Comparison of ENCODE assay signal across 1 cellular context in the genomic region with DNA sequence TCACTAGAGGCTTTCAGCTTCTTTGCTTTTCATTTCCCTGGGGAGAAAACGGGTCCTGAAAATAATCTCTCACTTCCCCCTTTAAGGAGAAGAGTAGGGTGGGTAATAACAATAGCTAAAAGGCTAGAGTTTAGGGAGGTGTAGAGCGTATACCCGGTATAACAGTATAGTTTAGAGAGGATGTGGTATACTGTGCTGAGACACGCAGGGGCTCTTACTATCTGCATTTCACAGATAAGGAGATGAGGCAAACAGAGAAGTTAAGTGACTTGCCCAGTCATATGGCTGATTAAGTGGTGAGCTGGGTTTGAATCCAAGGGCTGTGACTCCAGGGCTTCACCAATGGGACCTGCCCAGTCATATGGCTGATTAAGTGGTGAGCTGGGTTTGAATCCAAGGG.
A peak's percentile ranks its signal among the peaks of the same experiment; 100 is the strongest.
TF ChIP-seq lines count a peak whose summit lies in the region.

No MANE protein-coding gene starts in this region.

TF ChIP-seq in K562, 482 proteins besides CTCF, POLR2A, EP300 and RAD21 (continued from another document and continues in another):
- TF ChIP-seq, protein P1, sequence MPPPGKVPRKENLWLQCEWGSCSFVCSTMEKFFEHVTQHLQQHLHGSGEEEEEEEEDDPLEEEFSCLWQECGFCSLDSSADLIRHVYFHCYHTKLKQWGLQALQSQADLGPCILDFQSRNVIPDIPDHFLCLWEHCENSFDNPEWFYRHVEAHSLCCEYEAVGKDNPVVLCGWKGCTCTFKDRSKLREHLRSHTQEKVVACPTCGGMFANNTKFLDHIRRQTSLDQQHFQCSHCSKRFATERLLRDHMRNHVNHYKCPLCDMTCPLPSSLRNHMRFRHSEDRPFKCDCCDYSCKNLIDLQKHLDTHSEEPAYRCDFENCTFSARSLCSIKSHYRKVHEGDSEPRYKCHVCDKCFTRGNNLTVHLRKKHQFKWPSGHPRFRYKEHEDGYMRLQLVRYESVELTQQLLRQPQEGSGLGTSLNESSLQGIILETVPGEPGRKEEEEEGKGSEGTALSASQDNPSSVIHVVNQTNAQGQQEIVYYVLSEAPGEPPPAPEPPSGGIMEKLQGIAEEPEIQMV (tag; conservative IDR thresholded peaks at IDR 0.05; ENCODE audit: low read depth) = no peak
- TF ChIP-seq RFX1 (IDR thresholded peaks at IDR 0.05) = no peak
- TF ChIP-seq NR2C1 (IDR thresholded peaks at IDR 0.05) = no peak
- TF ChIP-seq NR2C1 (tag; IDR thresholded peaks at IDR 0.05) = no peak
- no peak for TF ChIP-seq HLTF (IDR thresholded peaks at IDR 0.05)
- TF ChIP-seq ZNF583 (CRISPR knock-in tag; IDR thresholded peaks at IDR 0.05) = no peak
- TF ChIP-seq, protein P2, sequence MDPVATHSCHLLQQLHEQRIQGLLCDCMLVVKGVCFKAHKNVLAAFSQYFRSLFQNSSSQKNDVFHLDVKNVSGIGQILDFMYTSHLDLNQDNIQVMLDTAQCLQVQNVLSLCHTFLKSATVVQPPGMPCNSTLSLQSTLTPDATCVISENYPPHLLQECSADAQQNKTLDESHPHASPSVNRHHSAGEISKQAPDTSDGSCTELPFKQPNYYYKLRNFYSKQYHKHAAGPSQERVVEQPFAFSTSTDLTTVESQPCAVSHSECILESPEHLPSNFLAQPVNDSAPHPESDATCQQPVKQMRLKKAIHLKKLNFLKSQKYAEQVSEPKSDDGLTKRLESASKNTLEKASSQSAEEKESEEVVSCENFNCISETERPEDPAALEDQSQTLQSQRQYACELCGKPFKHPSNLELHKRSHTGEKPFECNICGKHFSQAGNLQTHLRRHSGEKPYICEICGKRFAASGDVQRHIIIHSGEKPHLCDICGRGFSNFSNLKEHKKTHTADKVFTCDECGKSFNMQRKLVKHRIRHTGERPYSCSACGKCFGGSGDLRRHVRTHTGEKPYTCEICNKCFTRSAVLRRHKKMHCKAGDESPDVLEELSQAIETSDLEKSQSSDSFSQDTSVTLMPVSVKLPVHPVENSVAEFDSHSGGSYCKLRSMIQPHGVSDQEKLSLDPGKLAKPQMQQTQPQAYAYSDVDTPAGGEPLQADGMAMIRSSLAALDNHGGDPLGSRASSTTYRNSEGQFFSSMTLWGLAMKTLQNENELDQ (CRISPR knock-in tag; IDR thresholded peaks at IDR 0.05; ENCODE audit: borderline replicate concordance) = no peak
- no peak for TF ChIP-seq ZNF79 (CRISPR knock-in tag; IDR thresholded peaks at IDR 0.05; ENCODE audit: low read depth)
- TF ChIP-seq TAL1 (IDR thresholded peaks at IDR 0.05) = peak; percentile 73
- no peak for TF ChIP-seq KLF1 (tag; IDR thresholded peaks at IDR 0.05)
- no peak for TF ChIP-seq WHSC1 (IDR thresholded peaks at IDR 0.05; ENCODE audit: low read length)
- TF ChIP-seq SMARCC2 (IDR thresholded peaks at IDR 0.05; ENCODE audit: low read depth) = 0 out of 2 replicates have a peak, but pooled peaks have one; percentile 54
- TF ChIP-seq NEUROD1 (IDR thresholded peaks at IDR 0.05; ENCODE audit: borderline replicate concordance, low read depth, low read length, partially characterized antibody) = no peak
- no peak for TF ChIP-seq DACH1 (IDR thresholded peaks at IDR 0.05; ENCODE audit: partially characterized antibody)
- TF ChIP-seq, protein P3, sequence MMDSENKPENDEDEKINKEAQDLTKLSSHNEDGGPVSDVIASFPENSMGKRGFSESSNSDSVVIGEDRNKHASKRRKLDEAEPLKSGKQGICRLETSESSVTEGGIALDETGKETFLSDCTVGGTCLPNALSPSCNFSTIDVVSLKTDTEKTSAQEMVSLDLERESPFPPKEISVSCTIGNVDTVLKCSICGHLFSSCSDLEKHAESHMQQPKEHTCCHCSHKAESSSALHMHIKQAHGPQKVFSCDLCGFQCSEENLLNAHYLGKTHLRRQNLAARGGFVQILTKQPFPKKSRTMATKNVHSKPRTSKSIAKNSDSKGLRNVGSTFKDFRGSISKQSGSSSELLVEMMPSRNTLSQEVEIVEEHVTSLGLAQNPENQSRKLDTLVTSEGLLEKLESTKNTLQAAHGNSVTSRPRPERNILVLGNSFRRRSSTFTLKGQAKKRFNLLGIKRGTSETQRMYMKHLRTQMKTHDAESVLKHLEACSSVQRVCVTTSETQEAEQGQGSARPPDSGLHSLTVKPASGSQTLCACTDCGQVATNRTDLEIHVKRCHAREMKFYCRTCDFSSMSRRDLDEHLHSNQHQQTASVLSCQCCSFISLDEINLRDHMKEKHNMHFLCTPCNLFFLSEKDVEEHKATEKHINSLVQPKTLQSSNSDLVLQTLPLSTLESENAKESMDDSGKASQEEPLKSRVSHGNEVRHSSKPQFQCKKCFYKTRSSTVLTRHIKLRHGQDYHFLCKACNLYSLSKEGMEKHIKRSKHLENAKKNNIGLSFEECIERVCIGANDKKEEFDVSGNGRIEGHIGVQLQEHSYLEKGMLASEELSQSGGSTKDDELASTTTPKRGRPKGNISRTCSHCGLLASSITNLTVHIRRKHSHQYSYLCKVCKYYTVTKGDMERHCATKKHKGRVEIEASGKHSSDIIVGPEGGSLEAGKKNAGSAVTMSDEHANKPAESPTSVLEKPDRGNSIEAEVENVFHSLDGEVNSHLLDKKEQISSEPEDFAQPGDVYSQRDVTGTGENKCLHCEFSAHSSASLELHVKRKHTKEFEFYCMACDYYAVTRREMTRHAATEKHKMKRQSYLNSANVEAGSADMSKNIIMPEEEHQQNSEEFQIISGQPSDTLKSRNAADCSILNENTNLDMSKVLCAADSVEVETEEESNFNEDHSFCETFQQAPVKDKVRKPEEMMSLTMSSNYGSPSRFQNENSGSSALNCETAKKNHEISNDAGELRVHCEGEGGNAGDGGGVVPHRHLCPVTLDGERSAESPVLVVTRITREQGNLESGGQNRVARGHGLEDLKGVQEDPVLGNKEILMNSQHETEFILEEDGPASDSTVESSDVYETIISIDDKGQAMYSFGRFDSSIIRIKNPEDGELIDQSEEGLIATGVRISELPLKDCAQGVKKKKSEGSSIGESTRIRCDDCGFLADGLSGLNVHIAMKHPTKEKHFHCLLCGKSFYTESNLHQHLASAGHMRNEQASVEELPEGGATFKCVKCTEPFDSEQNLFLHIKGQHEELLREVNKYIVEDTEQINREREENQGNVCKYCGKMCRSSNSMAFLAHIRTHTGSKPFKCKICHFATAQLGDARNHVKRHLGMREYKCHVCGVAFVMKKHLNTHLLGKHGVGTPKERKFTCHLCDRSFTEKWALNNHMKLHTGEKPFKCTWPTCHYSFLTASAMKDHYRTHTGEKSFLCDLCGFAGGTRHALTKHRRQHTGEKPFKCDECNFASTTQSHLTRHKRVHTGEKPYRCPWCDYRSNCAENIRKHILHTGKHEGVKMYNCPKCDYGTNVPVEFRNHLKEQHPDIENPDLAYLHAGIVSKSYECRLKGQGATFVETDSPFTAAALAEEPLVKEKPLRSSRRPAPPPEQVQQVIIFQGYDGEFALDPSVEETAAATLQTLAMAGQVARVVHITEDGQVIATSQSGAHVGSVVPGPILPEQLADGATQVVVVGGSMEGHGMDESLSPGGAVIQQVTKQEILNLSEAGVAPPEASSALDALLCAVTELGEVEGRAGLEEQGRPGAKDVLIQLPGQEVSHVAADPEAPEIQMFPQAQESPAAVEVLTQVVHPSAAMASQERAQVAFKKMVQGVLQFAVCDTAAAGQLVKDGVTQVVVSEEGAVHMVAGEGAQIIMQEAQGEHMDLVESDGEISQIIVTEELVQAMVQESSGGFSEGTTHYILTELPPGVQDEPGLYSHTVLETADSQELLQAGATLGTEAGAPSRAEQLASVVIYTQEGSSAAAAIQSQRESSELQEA (IDR thresholded peaks at IDR 0.05; ENCODE audit: low read depth) = no peak
- TF ChIP-seq KHSRP (IDR thresholded peaks at IDR 0.05) = no peak
- TF ChIP-seq, protein P4, sequence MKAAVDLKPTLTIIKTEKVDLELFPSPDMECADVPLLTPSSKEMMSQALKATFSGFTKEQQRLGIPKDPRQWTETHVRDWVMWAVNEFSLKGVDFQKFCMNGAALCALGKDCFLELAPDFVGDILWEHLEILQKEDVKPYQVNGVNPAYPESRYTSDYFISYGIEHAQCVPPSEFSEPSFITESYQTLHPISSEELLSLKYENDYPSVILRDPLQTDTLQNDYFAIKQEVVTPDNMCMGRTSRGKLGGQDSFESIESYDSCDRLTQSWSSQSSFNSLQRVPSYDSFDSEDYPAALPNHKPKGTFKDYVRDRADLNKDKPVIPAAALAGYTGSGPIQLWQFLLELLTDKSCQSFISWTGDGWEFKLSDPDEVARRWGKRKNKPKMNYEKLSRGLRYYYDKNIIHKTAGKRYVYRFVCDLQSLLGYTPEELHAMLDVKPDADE (conservative IDR thresholded peaks at IDR 0.05; ENCODE audit: control insufficient read depth, low read depth, low read length) = no peak
- TF ChIP-seq CHCHD3 (CRISPR knock-in tag; IDR thresholded peaks at IDR 0.05) = no peak
- TF ChIP-seq SMARCA4 (IDR thresholded peaks at IDR 0.05) = peak; percentile 85
- TF ChIP-seq HOXB6 (CRISPR knock-in tag; IDR thresholded peaks at IDR 0.05; ENCODE audit: borderline replicate concordance) = no peak
- no peak for TF ChIP-seq ILF3 (IDR thresholded peaks at IDR 0.05; ENCODE audit: borderline replicate concordance)
- TF ChIP-seq PCBP2 (IDR thresholded peaks at IDR 0.05; ENCODE audit: low read depth, low read length, poor library complexity, severe bottlenecking) = no peak
- no peak for TF ChIP-seq SIN3A (IDR thresholded peaks at IDR 0.05; ENCODE audit: borderline replicate concordance in 2 of 2, control insufficient read depth in 1 of 2, low read depth in 2 of 2, low read length in 2 of 2)
- TF ChIP-seq, protein P5, sequence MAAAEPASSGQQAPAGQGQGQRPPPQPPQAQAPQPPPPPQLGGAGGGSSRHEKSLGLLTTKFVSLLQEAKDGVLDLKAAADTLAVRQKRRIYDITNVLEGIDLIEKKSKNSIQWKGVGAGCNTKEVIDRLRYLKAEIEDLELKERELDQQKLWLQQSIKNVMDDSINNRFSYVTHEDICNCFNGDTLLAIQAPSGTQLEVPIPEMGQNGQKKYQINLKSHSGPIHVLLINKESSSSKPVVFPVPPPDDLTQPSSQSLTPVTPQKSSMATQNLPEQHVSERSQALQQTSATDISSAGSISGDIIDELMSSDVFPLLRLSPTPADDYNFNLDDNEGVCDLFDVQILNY (CRISPR knock-in tag; IDR thresholded peaks at IDR 0.05) = no peak
- TF ChIP-seq EWSR1 (IDR thresholded peaks at IDR 0.05; ENCODE audit: borderline replicate concordance, low read depth, partially characterized antibody) = no peak
- TF ChIP-seq TAF7 (tag; IDR thresholded peaks at IDR 0.05) = no peak
- TF ChIP-seq, protein P6, sequence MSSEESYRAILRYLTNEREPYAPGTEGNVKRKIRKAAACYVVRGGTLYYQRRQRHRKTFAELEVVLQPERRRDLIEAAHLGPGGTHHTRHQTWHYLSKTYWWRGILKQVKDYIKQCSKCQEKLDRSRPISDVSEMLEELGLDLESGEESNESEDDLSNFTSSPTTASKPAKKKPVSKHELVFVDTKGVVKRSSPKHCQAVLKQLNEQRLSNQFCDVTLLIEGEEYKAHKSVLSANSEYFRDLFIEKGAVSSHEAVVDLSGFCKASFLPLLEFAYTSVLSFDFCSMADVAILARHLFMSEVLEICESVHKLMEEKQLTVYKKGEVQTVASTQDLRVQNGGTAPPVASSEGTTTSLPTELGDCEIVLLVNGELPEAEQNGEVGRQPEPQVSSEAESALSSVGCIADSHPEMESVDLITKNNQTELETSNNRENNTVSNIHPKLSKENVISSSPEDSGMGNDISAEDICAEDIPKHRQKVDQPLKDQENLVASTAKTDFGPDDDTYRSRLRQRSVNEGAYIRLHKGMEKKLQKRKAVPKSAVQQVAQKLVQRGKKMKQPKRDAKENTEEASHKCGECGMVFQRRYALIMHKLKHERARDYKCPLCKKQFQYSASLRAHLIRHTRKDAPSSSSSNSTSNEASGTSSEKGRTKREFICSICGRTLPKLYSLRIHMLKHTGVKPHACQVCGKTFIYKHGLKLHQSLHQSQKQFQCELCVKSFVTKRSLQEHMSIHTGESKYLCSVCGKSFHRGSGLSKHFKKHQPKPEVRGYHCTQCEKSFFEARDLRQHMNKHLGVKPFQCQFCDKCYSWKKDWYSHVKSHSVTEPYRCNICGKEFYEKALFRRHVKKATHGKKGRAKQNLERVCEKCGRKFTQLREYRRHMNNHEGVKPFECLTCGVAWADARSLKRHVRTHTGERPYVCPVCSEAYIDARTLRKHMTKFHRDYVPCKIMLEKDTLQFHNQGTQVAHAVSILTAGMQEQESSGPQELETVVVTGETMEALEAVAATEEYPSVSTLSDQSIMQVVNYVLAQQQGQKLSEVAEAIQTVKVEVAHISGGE (CRISPR knock-in tag; IDR thresholded peaks at IDR 0.05) = no peak
- no peak for TF ChIP-seq HDGF (IDR thresholded peaks at IDR 0.05)
- TF ChIP-seq, protein P7, sequence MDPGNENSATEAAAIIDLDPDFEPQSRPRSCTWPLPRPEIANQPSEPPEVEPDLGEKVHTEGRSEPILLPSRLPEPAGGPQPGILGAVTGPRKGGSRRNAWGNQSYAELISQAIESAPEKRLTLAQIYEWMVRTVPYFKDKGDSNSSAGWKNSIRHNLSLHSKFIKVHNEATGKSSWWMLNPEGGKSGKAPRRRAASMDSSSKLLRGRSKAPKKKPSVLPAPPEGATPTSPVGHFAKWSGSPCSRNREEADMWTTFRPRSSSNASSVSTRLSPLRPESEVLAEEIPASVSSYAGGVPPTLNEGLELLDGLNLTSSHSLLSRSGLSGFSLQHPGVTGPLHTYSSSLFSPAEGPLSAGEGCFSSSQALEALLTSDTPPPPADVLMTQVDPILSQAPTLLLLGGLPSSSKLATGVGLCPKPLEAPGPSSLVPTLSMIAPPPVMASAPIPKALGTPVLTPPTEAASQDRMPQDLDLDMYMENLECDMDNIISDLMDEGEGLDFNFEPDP (CRISPR knock-in tag; IDR thresholded peaks at IDR 0.05) = no peak
- TF ChIP-seq ZNF41 (CRISPR knock-in tag; conservative IDR thresholded peaks at IDR 0.05) = no peak
- peak; percentile 43 to 48; a peak in 3 of 4 replicates for TF ChIP-seq NRF1 (conservative IDR thresholded peaks at IDR 0.05 in 1 of 2, IDR thresholded peaks at IDR 0.05 in 1 of 2)
- TF ChIP-seq, protein P8, sequence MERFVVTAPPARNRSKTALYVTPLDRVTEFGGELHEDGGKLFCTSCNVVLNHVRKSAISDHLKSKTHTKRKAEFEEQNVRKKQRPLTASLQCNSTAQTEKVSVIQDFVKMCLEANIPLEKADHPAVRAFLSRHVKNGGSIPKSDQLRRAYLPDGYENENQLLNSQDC (CRISPR knock-in tag; IDR thresholded peaks at IDR 0.05) = no peak
- TF ChIP-seq DPF2 (IDR thresholded peaks at IDR 0.05) = peak; percentile 89
- no peak for TF ChIP-seq ZNF140 (CRISPR knock-in tag; IDR thresholded peaks at IDR 0.05)
- TF ChIP-seq, protein P9, sequence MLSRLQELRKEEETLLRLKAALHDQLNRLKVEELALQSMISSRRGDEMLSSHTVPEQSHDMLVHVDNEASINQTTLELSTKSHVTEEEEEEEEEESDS (CRISPR knock-in tag; IDR thresholded peaks at IDR 0.05) = no peak
- no peak for TF ChIP-seq ZNF212 (CRISPR knock-in tag; IDR thresholded peaks at IDR 0.05)
- TF ChIP-seq PRMT5 (CRISPR knock-in tag; IDR thresholded peaks at IDR 0.05) = no peak
- TF ChIP-seq HMGN3 (IDR thresholded peaks at IDR 0.05; ENCODE audit: borderline replicate concordance, extremely low read depth, insufficient read length, low read depth, low read length) = no peak
- TF ChIP-seq HMG20B (CRISPR knock-in tag; IDR thresholded peaks at IDR 0.05) = no peak
- TF ChIP-seq POLR2G (IDR thresholded peaks at IDR 0.05; ENCODE audit: low read depth, low read length) = no peak
- TF ChIP-seq MCM7 (IDR thresholded peaks at IDR 0.05) = no peak
- TF ChIP-seq NFE2L1 (tag; IDR thresholded peaks at IDR 0.05; ENCODE audit: borderline replicate concordance, low read depth) = no peak
- TF ChIP-seq TEAD4 (IDR thresholded peaks at IDR 0.05; ENCODE audit: low read length) = peak; percentile 82
- TF ChIP-seq TEAD4 (CRISPR knock-in tag; IDR thresholded peaks at IDR 0.05; ENCODE audit: borderline replicate concordance) = no peak
- no peak for TF ChIP-seq FOXA3 (CRISPR knock-in tag; conservative IDR thresholded peaks at IDR 0.05 in 1 of 2, IDR thresholded peaks at IDR 0.05 in 1 of 2)
- no peak for TF ChIP-seq FOXA1 (IDR thresholded peaks at IDR 0.05; ENCODE audit: borderline replicate concordance)
- no peak for TF ChIP-seq TBL1XR1 (IDR thresholded peaks at IDR 0.05; ENCODE audit: low read length in 2 of 2)
